Comparison of ENCODE assay signal across 20 cellular contexts in genomic region chr13:41029629-41030028, GRCh38. TPM values are rescaled to one million over a fixed set of nuclear protein-coding genes. Genes with fewer than 3 reads are reported as not detected.
DNase-seq lines count a peak whose midpoint lies in the region; ATAC-seq, FAIRE-seq and TF ChIP-seq lines count a peak whose summit lies in the region.
"Had no signal": no experiment of that assay in that cellular context is flagged by ENCODE, and none has a peak within 500 bp of the region (broad histone marks: within the 10 kb centered on the region; RNA-seq: fewer than 3 reads in every experiment).

No MANE protein-coding gene starts in this region.

- TF ChIP-seq CTCF in SK-N-SH (IDR thresholded peaks at IDR 0.05), result no peak
- peak; percentile 21 for TF ChIP-seq CTCF in GM10266 (IDR thresholded peaks at IDR 0.05; ENCODE audit: control insufficient read depth, insufficient read depth, low read depth, missing control alignments)
- peak; percentile 38 for TF ChIP-seq CTCF in OCI-LY3 (IDR thresholded peaks at IDR 0.05; ENCODE audit: low read depth, low read length)
- no peak for TF ChIP-seq CTCF in endothelial cell of umbilical vein (IDR thresholded peaks at IDR 0.05; ENCODE audit: extremely low read depth in 1 of 2, insufficient read depth in 1 of 2, low read depth in 1 of 2, low read length in 2 of 2)

- H3F3A ChIP-seq in SK-N-SH (replicated peaks; ENCODE audit: insufficient read depth), result no peaks in the 10 kb centered on the region
- peaks cover 16% of the 10 kb centered on the region for H3F3A ChIP-seq in GM23248 (ENCODE audit: insufficient read depth)

- 92% methylated on average over 1 of the region's 2 CpGs for WGBS in SK-N-SH (ENCODE audit: low lambda C conversion rate)
- 96 to 98% methylated on average over 2 of the region's 2 CpGs for WGBS in GM23248 (ENCODE audit: low coverage in 1 of 2, low lambda C conversion rate in 2 of 2, missing lambda C conversion rate in 2 of 2), 2 experiments

- no peak overlapping the region for H3K27ac ChIP-seq in SK-N-SH (ENCODE audit: low read depth in 2 of 2, low read length in 1 of 2)
- H3K27ac ChIP-seq in OCI-LY3 (ENCODE audit: low read length), result no peak overlapping the region
- H3K27ac ChIP-seq in endothelial cell of umbilical vein (ENCODE audit: insufficient read depth, low read depth, low read length), result no peak overlapping the region
- no peak overlapping the region for H3K27ac ChIP-seq in GM23248
- H3K27ac ChIP-seq: neutrophil had no signal

- TF ChIP-seq POLR2A in endothelial cell of umbilical vein (IDR thresholded peaks at IDR 0.05; ENCODE audit: low read depth, low read length), result no peak

- H3K4me2 ChIP-seq in SK-N-SH (no peak overlapping the region), OCI-LY3 (ENCODE audit: low read length) (no peak overlapping the region), endothelial cell of umbilical vein (ENCODE audit: insufficient read depth, low read length) (no peak overlapping the region), GM23248 (ENCODE audit: unreplicated experiment) (no peak overlapping the region)

- H4K20me1 ChIP-seq in SK-N-SH (ENCODE audit: insufficient read depth) (0 out of 2 replicates have a peak, but pooled peaks cover 6% of the 10 kb centered on the region), OCI-LY3 (ENCODE audit: insufficient read depth, low read length) (no peaks in the 10 kb centered on the region), endothelial cell of umbilical vein (replicated peaks; ENCODE audit: control insufficient read depth, extremely low read depth, insufficient read depth, low read length) (no peaks in the 10 kb centered on the region), GM23248 (ENCODE audit: insufficient read depth) (peaks cover 5% of the 10 kb centered on the region)

- BruUV-seq in endothelial cell of umbilical vein (replicated peaks; lab: Mats Ljungman, UMichigan), result no TSS peak

- TF ChIP-seq EP300 in SK-N-SH (IDR thresholded peaks at IDR 0.05; ENCODE audit: borderline replicate concordance in 1 of 2, low read depth in 1 of 2, low read length in 1 of 2), result no peak

- no peak overlapping the region for H2AFZ ChIP-seq in SK-N-SH (ENCODE audit: low read depth)
- no peak overlapping the region for H2AFZ ChIP-seq in OCI-LY3 (ENCODE audit: low read depth, low read length)
- no peak overlapping the region for H2AFZ ChIP-seq in endothelial cell of umbilical vein (ENCODE audit: low read depth, low read length)
- no peak overlapping the region for H2AFZ ChIP-seq in GM23248

- intact Hi-C loops in endothelial cell of umbilical vein (cut with micrococcal nuclease), result no loop called here

- CTCF ChIA-PET in SK-N-SH (lab: Yijun Ruan, JAX) (interaction anchor here (2.3 kb wide), 1 partner anchor 25 kb away, joined by 7 read pairs; no protein-coding TSS in a partner anchor), endothelial cell of umbilical vein (lab: Charles Lee) (interaction anchor here (1.0 to 1.8 kb wide), 3 partner anchors 10 to 252 kb away, joined by 3 to 6 read pairs (median 4); partner anchors contain the start of gene ELF1)

- in situ Hi-C loops in GM23248 (cut with MboI), result no loop called here

- no peaks in the 10 kb centered on the region for H3K9me3 ChIP-seq in SK-N-SH
- H3K9me3 ChIP-seq in OCI-LY3 (ENCODE audit: insufficient read depth, low read length), result no peaks in the 10 kb centered on the region
- no peaks in the 10 kb centered on the region for H3K9me3 ChIP-seq in endothelial cell of umbilical vein (replicated peaks; ENCODE audit: control insufficient read depth, insufficient read depth, low read length)
- no peaks in the 10 kb centered on the region for H3K9me3 ChIP-seq in GM23248 (ENCODE audit: low read depth)
- H3K9me3 ChIP-seq: neutrophil had no signal

- H3K9me2 ChIP-seq in SK-N-SH (no peaks in the 10 kb centered on the region), GM23248 (ENCODE audit: insufficient read depth) (no peaks in the 10 kb centered on the region)

- peak; percentile 36 for TF ChIP-seq RAD21 in SK-N-SH (IDR thresholded peaks at IDR 0.05; ENCODE audit: low read length)

- H3K4me1 ChIP-seq in SK-N-SH (ENCODE audit: control insufficient read depth in 1 of 2, insufficient read depth in 2 of 2, low read depth in 1 of 2, low read length in 1 of 2) (no peaks in the 10 kb centered on the region), OCI-LY3 (ENCODE audit: low read length) (0 out of 2 replicates have a peak, but pooled peaks cover 5% of the 10 kb centered on the region), endothelial cell of umbilical vein (ENCODE audit: control insufficient read depth, extremely low read depth, insufficient read depth, low read length) (peaks cover 3% of the 10 kb centered on the region), GM23248 (ENCODE audit: insufficient read depth) (peaks cover 18% of the 10 kb centered on the region)

- no peak for ATAC-seq in SK-N-SH treated with all-trans-retinoic acid at 6 μM for 48 hours
- ATAC-seq: sciatic nerve had no signal

- peak; percentile 50 for FAIRE-seq in endothelial cell of umbilical vein (lab: Jason Lieb, UNC)
- FAIRE-seq: G401.6, islet of Langerhans had no signal

- dilution Hi-C loops in endothelial cell of umbilical vein (cut with MboI; ENCODE audit: extremely low pct_ligation_motif_present, low sequenced_read_pairs), result no loop called here

- peaks cover 34% of the 10 kb centered on the region; the same call in 1 of the 2 replicates for H3K79me2 ChIP-seq in SK-N-SH (ENCODE audit: insufficient read depth)
- H3K79me2 ChIP-seq in OCI-LY3 (ENCODE audit: low read length), result no peaks in the 10 kb centered on the region
- peaks cover 16% of the 10 kb centered on the region for H3K79me2 ChIP-seq in endothelial cell of umbilical vein (ENCODE audit: control insufficient read depth, insufficient read depth, low read length)
- peaks cover 100% of the 10 kb centered on the region for H3K79me2 ChIP-seq in GM23248 (ENCODE audit: insufficient read depth)

- DNase-seq in SK-N-SH (no peak), GM10266 (ENCODE audit: extremely low spot score) (no peak), endothelial cell of umbilical vein (ENCODE audit: low read depth, low spot score) (no peak), GM23248 (no peak), 8988T (no peak)
- DNase-seq in stimulated activated naive CD4-positive, alpha-beta T cell treated with Interleukin-2 at 50 U/mL for 16 hours (lab: John Stamatoyannopoulos, UW), result no peak
- DNase-seq: ACHN; activated T-cell treated with anti-CD3 and anti-CD28 coated beads for 4 hours; amniotic stem cell; cerebellar nuclear complex; midbrain; NCI-H1048; NCI-H345; stimulated activated CD8-positive, alpha-beta memory T cell treated with anti-CD3 and anti-CD28 coated beads, Interleukin-4, amount 100 ng/mL, for 48 hours had no signal

- H3K9me1 ChIP-seq in endothelial cell of umbilical vein (replicated peaks; ENCODE audit: control insufficient read depth, extremely low read depth, insufficient read depth, low read length), result no peaks in the 10 kb centered on the region

- POLR2A ChIA-PET in SK-N-SH (lab: Yijun Ruan, JAX) (no interaction called here), endothelial cell of umbilical vein (lab: Charles Lee) (no interaction called here)

- no peak overlapping the region for H3K4me3 ChIP-seq in SK-N-SH (ENCODE audit: low read depth in 2 of 2, low read length in 1 of 2)
- no peak overlapping the region for H3K4me3 ChIP-seq in OCI-LY3 (ENCODE audit: low read length)
- H3K4me3 ChIP-seq in endothelial cell of umbilical vein (replicated peaks in 1 of 3; ENCODE audit: insufficient read depth in 1 of 3, low read depth in 1 of 3, low read length in 3 of 3), result no peak overlapping the region
- H3K4me3 ChIP-seq in GM23248, result no peak overlapping the region

- H3K36me3 ChIP-seq in SK-N-SH (replicated peaks in 1 of 2; ENCODE audit: control insufficient read depth in 1 of 2, insufficient read depth in 2 of 2, low read length in 1 of 2) (peaks cover 0 to 3% of the 10 kb centered on the region in 2 experiments), OCI-LY3 (replicated peaks; ENCODE audit: low read depth, low read length) (no peaks in the 10 kb centered on the region), endothelial cell of umbilical vein (ENCODE audit: control insufficient read depth in 2 of 2, extremely low read depth in 1 of 2, insufficient read depth in 2 of 2, low read length in 2 of 2) (peaks cover 0 to 2% of the 10 kb centered on the region in 2 experiments), GM23248 (ENCODE audit: low read depth) (no peaks in the 10 kb centered on the region)
- H3K36me3 ChIP-seq: neutrophil had no signal

- H3K9ac ChIP-seq in SK-N-SH (no peak overlapping the region), OCI-LY3 (ENCODE audit: low read length) (no peak overlapping the region), endothelial cell of umbilical vein (replicated peaks; ENCODE audit: extremely low read depth, insufficient read depth, low read length) (no peak overlapping the region), GM23248 (no peak overlapping the region)

- H3K27me3 ChIP-seq in SK-N-SH (ENCODE audit: insufficient read depth) (no peaks in the 10 kb centered on the region), OCI-LY3 (ENCODE audit: low read depth, low read length) (no peaks in the 10 kb centered on the region), endothelial cell of umbilical vein (ENCODE audit: control insufficient read depth in 2 of 2, insufficient read depth in 2 of 2, low read length in 2 of 2) (no peaks in the 10 kb centered on the region), GM23248 (replicated peaks; ENCODE audit: insufficient read depth) (no peaks in the 10 kb centered on the region)
- H3K27me3 ChIP-seq: neutrophil had no signal

RNA-seq across cellular contexts. Expression of gene ELF1, which starts 10.5 kb away (rescaled TPM):
- polyA plus RNA-seq in SK-N-SH (2012; rRNA removed), result 11.1 and 11.6 TPM in 2 replicates
- 12.5 and 13.6 TPM in 2 replicates for polyA plus RNA-seq in SK-N-SH (2012; cell fraction: cytosol; rRNA removed)
- 6.1 and 12.7 TPM in 2 replicates for polyA plus RNA-seq in SK-N-SH (2012; cell fraction: nucleus; rRNA removed)
- total RNA-seq in endothelial cell of umbilical vein, result 61.2 and 62.5 TPM in 2 replicates
- 28.6 and 31.8 TPM in 2 replicates for polyA plus RNA-seq in endothelial cell of umbilical vein
- 26.3 and 29.4 TPM in 2 replicates for polyA plus RNA-seq in endothelial cell of umbilical vein (2011; cell fraction: cytosol; rRNA removed)
- 49.6 TPM in 2 replicates for polyA plus RNA-seq in endothelial cell of umbilical vein (2011; cell fraction: nucleus; rRNA removed)
- polyA plus RNA-seq in endothelial cell of umbilical vein (2012), result 49.5 and 49.7 TPM in 2 replicates
- polyA minus RNA-seq in endothelial cell of umbilical vein, result 57.9 and 67.6 TPM in 2 replicates
- 12.8 TPM for polyA minus RNA-seq in endothelial cell of umbilical vein (2011; cell fraction: cytosol; rRNA and poly(A)+ RNA removed)
- polyA minus RNA-seq in endothelial cell of umbilical vein (2011; cell fraction: nucleus; rRNA and poly(A)+ RNA removed), result 81.5 and 119 TPM in 2 replicates
- 36.1 and 43.8 TPM in 2 replicates for total RNA-seq in GM23248 (2014; rRNA removed; shearing (Covaris generic))
- polyA plus RNA-seq in GM23248 (2016; fragmentation: Nextera tagmentation; extraction: Ambion mirVana), result 39.9 and 42.7 TPM in 2 replicates

RNA-seq across cellular contexts. Expression of gene WBP4, which starts 31.7 kb away (rescaled TPM):
- 6.4 and 6.8 TPM in 2 replicates for polyA plus RNA-seq in SK-N-SH (2012; rRNA removed)
- polyA plus RNA-seq in SK-N-SH (2012; cell fraction: cytosol; rRNA removed), result 8.6 and 12.8 TPM in 2 replicates
- 2.5 and 6.0 TPM in 2 replicates for polyA plus RNA-seq in SK-N-SH (2012; cell fraction: nucleus; rRNA removed)
- total RNA-seq in endothelial cell of umbilical vein, result 14.4 and 14.8 TPM in 2 replicates
- 2.5 and 4.3 TPM in 2 replicates for polyA plus RNA-seq in endothelial cell of umbilical vein
- polyA plus RNA-seq in endothelial cell of umbilical vein (2011; cell fraction: cytosol; rRNA removed), result 8.5 and 8.8 TPM in 2 replicates
- polyA plus RNA-seq in endothelial cell of umbilical vein (2011; cell fraction: nucleus; rRNA removed), result 7.6 and 12.1 TPM in 2 replicates
- polyA plus RNA-seq in endothelial cell of umbilical vein (2012), result 14.1 and 16.8 TPM in 2 replicates
- 2.8 and 3.1 TPM in 2 replicates for polyA minus RNA-seq in endothelial cell of umbilical vein
- 2.2 TPM for polyA minus RNA-seq in endothelial cell of umbilical vein (2011; cell fraction: cytosol; rRNA and poly(A)+ RNA removed)
- polyA minus RNA-seq in endothelial cell of umbilical vein (2011; cell fraction: nucleus; rRNA and poly(A)+ RNA removed), result 5.2 and 7.5 TPM in 2 replicates
- total RNA-seq in GM23248 (2014; rRNA removed; shearing (Covaris generic)), result 7.5 and 11.8 TPM in 2 replicates
- polyA plus RNA-seq in GM23248 (2016; fragmentation: Nextera tagmentation; extraction: Ambion mirVana), result 13.4 and 14.0 TPM in 2 replicates

Comparison
In these comparisons a context has a peak if more than half of its experiments do, and no peak if none do; other contexts are left out.
1. CTCF ChIP-seq: peak in GM10266 (single experiment) and OCI-LY3 (single experiment); none in SK-N-SH (single experiment) and endothelial cell of umbilical vein (0 of 2).